8 cellular contexts compared by ENCODE assay signal in genomic region chr6:30942338-30943060, GRCh38. TPM values are rescaled to one million over a fixed set of nuclear protein-coding genes. Genes with fewer than 3 reads are reported as not detected.
DNase-seq lines count a peak whose midpoint lies in the region; ATAC-seq, FAIRE-seq and TF ChIP-seq lines count a peak whose summit lies in the region.

No MANE protein-coding gene starts in this region.

- H3K9me3 ChIP-seq in K562 (replicated peaks; ENCODE audit: control insufficient read depth, insufficient read depth, low read depth, low read length) (no peaks in the 10 kb centered on the region), upper lobe of left lung (no peaks in the 10 kb centered on the region)

- no peaks in the 10 kb centered on the region for H3K36me3 ChIP-seq in K562 (ENCODE audit: control insufficient read depth, insufficient read depth, low read length)
- H3K36me3 ChIP-seq in upper lobe of left lung: no peaks in the 10 kb centered on the region

- TF ChIP-seq CTCF in K562 (IDR thresholded peaks at IDR 0.05 in 2 of 3, conservative IDR thresholded peaks at IDR 0.05 in 1 of 3; ENCODE audit: insufficient read depth in 2 of 3, low read depth in 1 of 3, low read length in 3 of 3) (peak; percentile 57 to 63 (median 61)), upper lobe of left lung (IDR thresholded peaks at IDR 0.05) (peak in 5 of 6 experiments; percentile 36 to 77 (median 60))

- H3K79me2 ChIP-seq in K562 (ENCODE audit: control insufficient read depth, insufficient read depth, low read length): no peaks in the 10 kb centered on the region

- peaks cover 0 to 11% (median 5%) of the 10 kb centered on the region in 4 donors for H3K4me1 Mint-ChIP-seq in naive thymus-derived CD8-positive, alpha-beta T cell

- H3K36me3 Mint-ChIP-seq in naive thymus-derived CD8-positive, alpha-beta T cell: peaks cover 0 to 2% (median 0%) of the 10 kb centered on the region in 3 donors

- peak; percentile 25 to 64; a peak in 3 of 4 replicates for TF ChIP-seq RAD21 in K562 (CRISPR knock-in tag; conservative IDR thresholded peaks at IDR 0.05 in 1 of 2, IDR thresholded peaks at IDR 0.05 in 1 of 2)

- 4% methylated on average over 15 of the region's 15 CpGs for WGBS in K562 (ENCODE audit: insufficient coverage, low coverage, missing lambda C conversion rate)
- 14 to 15% methylated on average over 13 to 15 of the region's 15 CpGs for WGBS in upper lobe of left lung, 2 donors

- H3K4me3 Mint-ChIP-seq in naive thymus-derived CD8-positive, alpha-beta T cell: no peak overlapping the region

- H3K4me2 ChIP-seq in K562 (ENCODE audit: insufficient read depth, low read length): no peak overlapping the region

- ATAC-seq in K562 (peak; percentile 94), upper lobe of left lung (ENCODE audit: low FRiP score in 2 of 2) (peak; percentile 79 to 86), GM19351 (IDR thresholded peaks at IDR 0.05; ENCODE audit: unreplicated experiment) (no peak)
- ATAC-seq in naive thymus-derived CD8-positive, alpha-beta T cell: no peak

- CTCF ChIA-PET in K562 (lab: Yijun Ruan, JAX; ENCODE audit: low intra/inter-chr PET ratio): interaction anchor here (0.6 to 1.1 kb wide), 4 partner anchors 32 to 140 kb away, joined by 3 to 4 read pairs (median 3); no protein-coding TSS in a partner anchor

- peaks cover 8 to 11% of the 10 kb centered on the region in 2 experiments for H3K4me1 ChIP-seq in K562 (replicated peaks in 1 of 2; ENCODE audit: control insufficient read depth in 2 of 2, insufficient read depth in 2 of 2, low read length in 2 of 2)
- H3K4me1 ChIP-seq in upper lobe of left lung: peaks cover 9 to 34% (median 11%) of the 10 kb centered on the region in 4 donors

- H2AFZ ChIP-seq in K562 (ENCODE audit: low read depth, low read length): no peak overlapping the region

- in situ Hi-C loops in K562 (cut with MboI): no loop called here

- BruUV-seq in K562 (replicated peaks; lab: Mats Ljungman, UMichigan): no TSS peak

- POLR2A ChIA-PET in K562 (lab: Yijun Ruan, JAX): interaction anchor here (0.6 to 0.9 kb wide), 4 partner anchors 9 to 454 kb away, joined by 3 read pairs; partner anchors contain the start of gene VARS2
- POLR2A ChIA-PET in naive thymus-derived CD8-positive, alpha-beta T cell (lab: Charles Lee): no interaction called here

- TF ChIP-seq POLR2A in K562 (conservative IDR thresholded peaks at IDR 0.05) (no peak), upper lobe of left lung (IDR thresholded peaks at IDR 0.05) (peak in 1 of 4 donors; percentile 18)

- H3K4me3 ChIP-seq in K562: no peak overlapping the region
- no peak overlapping the region for H3K4me3 ChIP-seq in upper lobe of left lung

- peaks cover 12% of the 10 kb centered on the region; the same call in 1 of the 2 replicates for H4K20me1 ChIP-seq in K562 (replicated peaks; ENCODE audit: control insufficient read depth, insufficient read depth, low read length)

- FAIRE-seq in K562 (lab: Jason Lieb, UNC): peak; percentile 75

- H3K9me1 ChIP-seq in K562 (ENCODE audit: control insufficient read depth, insufficient read depth, low read length): no peaks in the 10 kb centered on the region

- peaks cover 25 to 64% (median 50%) of the 10 kb centered on the region in 5 donors for H3K27me3 Mint-ChIP-seq in naive thymus-derived CD8-positive, alpha-beta T cell

- no peak overlapping the region for H3K9ac ChIP-seq in K562 (ENCODE audit: insufficient read depth in 1 of 2, low read depth in 2 of 2, low read length in 2 of 2)

- no peak overlapping the region for H3K27ac ChIP-seq in K562 (ENCODE audit: extremely low read depth, low read depth, low read length)
- H3K27ac ChIP-seq in upper lobe of left lung: peak overlapping the region in 2 of 4 donors; percentile 20 to 59

- H3K27ac Mint-ChIP-seq in naive thymus-derived CD8-positive, alpha-beta T cell: peak overlapping the region in 1 of 10 donors; percentile 72

- 0 out of 2 replicates have a peak, but pooled peaks have one; percentile 6 for TF ChIP-seq EP300 in K562 (IDR thresholded peaks at IDR 0.05; ENCODE audit: low read length)
- TF ChIP-seq EP300 in upper lobe of left lung (IDR thresholded peaks at IDR 0.05): no peak

- intact Hi-C loops in K562 (cut with micrococcal nuclease): loop anchor here (5.0 kb wide), 1 partner anchor 100 kb away; no protein-coding TSS in a partner anchor

- DNase-seq in stimulated activated CD4-positive, alpha-beta T cell treated with anti-CD3 and anti-CD28 coated beads, Interleukin-15, amount 100 ng/mL, for 24 hours: peak; percentile 25
- DNase-seq in stimulated activated CD4-positive, alpha-beta T cell treated with anti-CD3 and anti-CD28 coated beads, Interleukin-12 subunit alpha, Interleukin-12 subunit beta, amount 100 ng/mL, for 4 hours: no peak
- peak; percentile 83 to 91 (median 84) for DNase-seq in K562 (ENCODE audit: extremely low read depth in 1 of 4, low spot score in 3 of 4)
- DNase-seq in iris pigment epithelial cell (ENCODE audit: low read depth): peak; percentile 87
- peak; percentile 67 to 88 for DNase-seq in upper lobe of left lung
- DNase-seq in UCSD-AML1 (lab: John Stamatoyannopoulos, UW; ENCODE audit: unreplicated experiment): no peak
- DNase-seq in naive thymus-derived CD8-positive, alpha-beta T cell: no peak

- H3K9me3 Mint-ChIP-seq in naive thymus-derived CD8-positive, alpha-beta T cell: no peaks in the 10 kb centered on the region

- peaks cover 37 to 80% of the 10 kb centered on the region in 2 experiments for H3K27me3 ChIP-seq in K562 (ENCODE audit: control insufficient read depth in 2 of 2, insufficient read depth in 2 of 2, low read length in 2 of 2)
- H3K27me3 ChIP-seq in upper lobe of left lung: no peaks in the 10 kb centered on the region

RNA-seq across cellular contexts. Expression of gene MUCL3, which starts 1.7 kb away (rescaled TPM):
- not detected in 2 replicates for total RNA-seq in K562 (2011; cell fraction: chromatin; rRNA removed; ENCODE audit: low replicate concordance)
- not detected in 2 replicates for total RNA-seq in K562 (2011; cell fraction: nucleolus; rRNA removed)
- not detected in 2 replicates for total RNA-seq in K562 (2011; cell fraction: nucleoplasm; rRNA removed)
- not detected in 2 replicates for total RNA-seq in K562 (2014; rRNA removed)
- total RNA-seq in K562 (2014; rRNA removed; fragmentation: Illumina TruSeq; extraction: Trizol): not detected in 2 replicates
- not detected in 2 replicates for total RNA-seq in K562 (2015; rRNA removed; fragmentation: Illumina TruSeq; extraction: Trizol)
- not detected in 2 replicates for total RNA-seq in K562 (2021)
- polyA plus RNA-seq in K562 (2011; rRNA removed): not detected in 2 replicates
- polyA plus RNA-seq in K562 (2011; cell fraction: cytosol; rRNA removed): not detected in 2 replicates
- not detected in 2 replicates for polyA plus RNA-seq in K562 (2011; cell fraction: nucleus; rRNA removed)
- 0.03 and 0.07 TPM in 2 replicates for polyA plus RNA-seq in K562 (2012)
- polyA plus RNA-seq in K562 (2014; fragmentation: Illumina TruSeq; extraction: Trizol): not detected in 2 replicates
- polyA plus RNA-seq in K562 (2014; fragmentation: Nextera tagmentation; extraction: Ambion mirVana): not detected
- polyA plus RNA-seq in K562 (2014; rRNA removed): 0.07 TPM in 1 of 2 replicates, not detected in the other
- not detected in 2 replicates for polyA minus RNA-seq in K562 (2011; rRNA and poly(A)+ RNA removed)
- not detected in 2 replicates for polyA minus RNA-seq in K562 (2011; cell fraction: cytosol; rRNA and poly(A)+ RNA removed)
- polyA minus RNA-seq in K562 (2011; cell fraction: nucleus; rRNA and poly(A)+ RNA removed): not detected in 2 replicates
- 10 to 100 TPM in 2 of 6 donors, 1 to 10 TPM in 4; 1.8 to 38.8 (median 5.0) TPM for total RNA-seq in upper lobe of left lung
- total RNA-seq in naive thymus-derived CD8-positive, alpha-beta T cell: not detected
- not detected for polyA plus RNA-seq in naive thymus-derived CD8-positive, alpha-beta T cell

RNA-seq across cellular contexts. Expression of gene SFTA2, which starts 10.5 kb away (rescaled TPM):
- total RNA-seq in K562 (2011; cell fraction: chromatin; rRNA removed; ENCODE audit: low replicate concordance): not detected in 2 replicates
- total RNA-seq in K562 (2011; cell fraction: nucleolus; rRNA removed): not detected in 2 replicates
- total RNA-seq in K562 (2011; cell fraction: nucleoplasm; rRNA removed): not detected in 2 replicates
- total RNA-seq in K562 (2014; rRNA removed) (not detected in 2 replicates), K562 (2014; rRNA removed; fragmentation: Illumina TruSeq; extraction: Trizol) (not detected in 2 replicates), K562 (2015; rRNA removed; fragmentation: Illumina TruSeq; extraction: Trizol) (not detected in 2 replicates), K562 (2021) (0.78 TPM in 1 of 2 replicates, not detected in the other), upper lobe of left lung (100 to 1,000 TPM in 5 of 6 donors, 10 to 100 TPM in 1; 80.7 to 511 (median 229) TPM)
- polyA plus RNA-seq in K562 (2011; rRNA removed) (not detected in 2 replicates), K562 (2014; fragmentation: Illumina TruSeq; extraction: Trizol) (not detected in 2 replicates), K562 (2014; fragmentation: Nextera tagmentation; extraction: Ambion mirVana) (not detected), K562 (2014; rRNA removed) (not detected in 2 replicates)
- not detected in 2 replicates for polyA plus RNA-seq in K562 (2011; cell fraction: cytosol; rRNA removed)
- not detected in 2 replicates for polyA plus RNA-seq in K562 (2011; cell fraction: nucleus; rRNA removed)
- 0.17 TPM in 1 of 2 replicates, not detected in the other for polyA plus RNA-seq in K562 (2012)
- polyA minus RNA-seq in K562 (2011; rRNA and poly(A)+ RNA removed): not detected in 2 replicates
- not detected in 2 replicates for polyA minus RNA-seq in K562 (2011; cell fraction: cytosol; rRNA and poly(A)+ RNA removed)
- polyA minus RNA-seq in K562 (2011; cell fraction: nucleus; rRNA and poly(A)+ RNA removed): not detected in 2 replicates
- not detected for total RNA-seq in naive thymus-derived CD8-positive, alpha-beta T cell
- under 1 TPM in 1 of 3 donors, not detected in 2; 0.30 TPM for polyA plus RNA-seq in naive thymus-derived CD8-positive, alpha-beta T cell

RNA-seq across cellular contexts. Expression of gene VARS2, which starts 28.5 kb away (rescaled TPM):
- 134 and 271 TPM in 2 replicates for total RNA-seq in K562 (2011; cell fraction: chromatin; rRNA removed; ENCODE audit: low replicate concordance)
- total RNA-seq in K562 (2011; cell fraction: nucleolus; rRNA removed): 116 and 125 TPM in 2 replicates
- 117 and 125 TPM in 2 replicates for total RNA-seq in K562 (2011; cell fraction: nucleoplasm; rRNA removed)
- total RNA-seq in K562 (2014; rRNA removed) (31.1 and 46.0 TPM in 2 replicates), K562 (2014; rRNA removed; fragmentation: Illumina TruSeq; extraction: Trizol) (16.8 and 18.5 TPM in 2 replicates), K562 (2015; rRNA removed; fragmentation: Illumina TruSeq; extraction: Trizol) (23.3 and 26.3 TPM in 2 replicates), K562 (2021) (41.0 and 48.0 TPM in 2 replicates), upper lobe of left lung (10 to 100 TPM; 23.0 to 56.6 (median 29.5) TPM)
- polyA plus RNA-seq in K562 (2011; rRNA removed) (35.1 and 56.2 TPM in 2 replicates), K562 (2014; fragmentation: Illumina TruSeq; extraction: Trizol) (28.3 and 29.9 TPM in 2 replicates), K562 (2014; fragmentation: Nextera tagmentation; extraction: Ambion mirVana) (1 to 10 TPM; 1.6 to 2.3 TPM), K562 (2014; rRNA removed) (44.8 and 53.6 TPM in 2 replicates)
- 28.8 and 33.9 TPM in 2 replicates for polyA plus RNA-seq in K562 (2011; cell fraction: cytosol; rRNA removed)
- 263 and 308 TPM in 2 replicates for polyA plus RNA-seq in K562 (2011; cell fraction: nucleus; rRNA removed)
- polyA plus RNA-seq in K562 (2012): 38.5 and 55.4 TPM in 2 replicates
- 46.2 and 47.8 TPM in 2 replicates for polyA minus RNA-seq in K562 (2011; rRNA and poly(A)+ RNA removed)
- 18.4 and 32.6 TPM in 2 replicates for polyA minus RNA-seq in K562 (2011; cell fraction: cytosol; rRNA and poly(A)+ RNA removed)
- polyA minus RNA-seq in K562 (2011; cell fraction: nucleus; rRNA and poly(A)+ RNA removed): 28.9 and 49.2 TPM in 2 replicates
- 10 to 100 TPM; 41.4 to 53.7 TPM for total RNA-seq in naive thymus-derived CD8-positive, alpha-beta T cell
- 10 to 100 TPM; 14.1 to 16.3 (median 14.5) TPM for polyA plus RNA-seq in naive thymus-derived CD8-positive, alpha-beta T cell

RNA-seq across cellular contexts. Expression of gene GTF2H4, which starts 34.5 kb away (rescaled TPM):
- 228 and 428 TPM in 2 replicates for total RNA-seq in K562 (2011; cell fraction: chromatin; rRNA removed; ENCODE audit: low replicate concordance)
- 202 and 247 TPM in 2 replicates for total RNA-seq in K562 (2011; cell fraction: nucleolus; rRNA removed)
- total RNA-seq in K562 (2011; cell fraction: nucleoplasm; rRNA removed): 179 and 226 TPM in 2 replicates
- total RNA-seq in K562 (2014; rRNA removed) (30.5 and 55.3 TPM in 2 replicates), K562 (2014; rRNA removed; fragmentation: Illumina TruSeq; extraction: Trizol) (36.1 and 39.6 TPM in 2 replicates), K562 (2015; rRNA removed; fragmentation: Illumina TruSeq; extraction: Trizol) (38.3 and 38.6 TPM in 2 replicates), K562 (2021) (70.6 and 80.5 TPM in 2 replicates), upper lobe of left lung (10 to 100 TPM; 10.1 to 47.6 (median 27.6) TPM)
- polyA plus RNA-seq in K562 (2011; rRNA removed) (60.1 and 75.6 TPM in 2 replicates), K562 (2014; fragmentation: Illumina TruSeq; extraction: Trizol) (57.1 and 76.3 TPM in 2 replicates), K562 (2014; fragmentation: Nextera tagmentation; extraction: Ambion mirVana) (1 to 10 TPM; 3.6 to 5.2 TPM), K562 (2014; rRNA removed) (86.1 and 95.0 TPM in 2 replicates)
- 57.7 and 65.7 TPM in 2 replicates for polyA plus RNA-seq in K562 (2011; cell fraction: cytosol; rRNA removed)
- polyA plus RNA-seq in K562 (2011; cell fraction: nucleus; rRNA removed): 584 and 671 TPM in 2 replicates
- polyA plus RNA-seq in K562 (2012): 66.1 and 69.0 TPM in 2 replicates
- 37.2 and 37.6 TPM in 2 replicates for polyA minus RNA-seq in K562 (2011; rRNA and poly(A)+ RNA removed)
- polyA minus RNA-seq in K562 (2011; cell fraction: cytosol; rRNA and poly(A)+ RNA removed): 16.6 and 20.2 TPM in 2 replicates
- polyA minus RNA-seq in K562 (2011; cell fraction: nucleus; rRNA and poly(A)+ RNA removed): 60.9 and 104 TPM in 2 replicates
- 10 to 100 TPM; 30.0 to 33.9 TPM for total RNA-seq in naive thymus-derived CD8-positive, alpha-beta T cell
- polyA plus RNA-seq in naive thymus-derived CD8-positive, alpha-beta T cell: 1 to 10 TPM; 5.1 to 8.3 (median 6.3) TPM

RNA-seq across cellular contexts. Expression of gene MUC21, which starts 41.0 kb away (rescaled TPM):
- total RNA-seq in K562 (2011; cell fraction: chromatin; rRNA removed; ENCODE audit: low replicate concordance): not detected in 2 replicates
- not detected in 2 replicates for total RNA-seq in K562 (2011; cell fraction: nucleolus; rRNA removed)
- not detected in 2 replicates for total RNA-seq in K562 (2011; cell fraction: nucleoplasm; rRNA removed)
- total RNA-seq in K562 (2014; rRNA removed) (not detected in 2 replicates), K562 (2014; rRNA removed; fragmentation: Illumina TruSeq; extraction: Trizol) (not detected in 2 replicates), K562 (2015; rRNA removed; fragmentation: Illumina TruSeq; extraction: Trizol) (not detected in 2 replicates), K562 (2021) (not detected in 2 replicates), upper lobe of left lung (1 to 10 TPM; 2.1 to 5.2 (median 3.6) TPM)
- polyA plus RNA-seq in K562 (2011; rRNA removed) (not detected in 2 replicates), K562 (2014; fragmentation: Illumina TruSeq; extraction: Trizol) (not detected in 2 replicates), K562 (2014; fragmentation: Nextera tagmentation; extraction: Ambion mirVana) (not detected), K562 (2014; rRNA removed) (not detected in 2 replicates)
- polyA plus RNA-seq in K562 (2011; cell fraction: cytosol; rRNA removed): not detected in 2 replicates
- not detected in 2 replicates for polyA plus RNA-seq in K562 (2011; cell fraction: nucleus; rRNA removed)
- polyA plus RNA-seq in K562 (2012): not detected in 2 replicates
- not detected in 2 replicates for polyA minus RNA-seq in K562 (2011; rRNA and poly(A)+ RNA removed)
- polyA minus RNA-seq in K562 (2011; cell fraction: cytosol; rRNA and poly(A)+ RNA removed): not detected in 2 replicates
- polyA minus RNA-seq in K562 (2011; cell fraction: nucleus; rRNA and poly(A)+ RNA removed): not detected in 2 replicates
- not detected for total RNA-seq in naive thymus-derived CD8-positive, alpha-beta T cell
- not detected for polyA plus RNA-seq in naive thymus-derived CD8-positive, alpha-beta T cell

Comparison
In these comparisons a context has a peak if more than half of its experiments do, and no peak if none do; other contexts are left out.
1. DNase-seq: peak in stimulated activated CD4-positive, alpha-beta T cell treated with anti-CD3 and anti-CD28 coated beads, Interleukin-15, amount 100 ng/mL, for 24 hours (single experiment), K562 (4 of 4), iris pigment epithelial cell (single experiment) and upper lobe of left lung (2 of 2); none in stimulated activated CD4-positive, alpha-beta T cell treated with anti-CD3 and anti-CD28 coated beads, Interleukin-12 subunit alpha, Interleukin-12 subunit beta, amount 100 ng/mL, for 4 hours (single experiment), UCSD-AML1 (single experiment) and naive thymus-derived CD8-positive, alpha-beta T cell (0 of 10).
2. ATAC-seq: peak in K562 (single experiment) and upper lobe of left lung (2 of 2); none in GM19351 (single experiment) and naive thymus-derived CD8-positive, alpha-beta T cell (0 of 2).
3. RNA of gene SFTA2, which starts 10.5 kb away (total RNA-seq): 80.7 to 511 TPM in upper lobe of left lung; not detected in naive thymus-derived CD8-positive, alpha-beta T cell and 0.78 TPM in K562; every median in the first group is over 10 times any median in the second.